ENCODE assay signal across 12 cellular contexts in genomic region chr11:1072116-1072820, GRCh38. TPM values are rescaled to one million over a fixed set of nuclear protein-coding genes. Genes with fewer than 3 reads are reported as not detected.
A peak's percentile ranks its signal among the peaks of the same experiment; 100 is the strongest.
DNase-seq lines count a peak whose midpoint lies in the region; ATAC-seq, FAIRE-seq and TF ChIP-seq lines count a peak whose summit lies in the region.
"Had no signal": no experiment of that assay in that cellular context is flagged by ENCODE, and none has a peak within 500 bp of the region (broad histone marks: within the 10 kb centered on the region; RNA-seq: fewer than 3 reads in every experiment).

No MANE protein-coding gene starts in this region.

- peaks cover 24% of the 10 kb centered on the region for H3K4me1 Mint-ChIP-seq in nephron progenitor cell

- H3K4me1 ChIP-seq in HepG2 (ENCODE audit: insufficient read depth, low read length): peaks cover 35% of the 10 kb centered on the region

- POLR2A ChIA-PET in HepG2 (lab: Yijun Ruan, JAX): no interaction called here

- no peaks in the 10 kb centered on the region for H3K9me3 Mint-ChIP-seq in nephron progenitor cell
- H3K9me3 Mint-ChIP-seq: CD8-positive, alpha-beta T cell had no signal

- CTCF ChIA-PET in HepG2 (lab: Yijun Ruan, JAX; ENCODE audit: low intra/inter-chr PET ratio, low total read pairs): no interaction called here

- no TSS peak for BruUV-seq in HepG2 (replicated peaks; lab: Mats Ljungman, UMichigan)

- TF ChIP-seq RAD21 in HepG2 (CRISPR knock-in tag; IDR thresholded peaks at IDR 0.05): no peak

- H3K27me3 Mint-ChIP-seq in nephron progenitor cell (ENCODE audit: low read depth, poor library complexity): peaks cover 24% of the 10 kb centered on the region

- FAIRE-seq in HepG2 (lab: Jason Lieb, UNC): no peak
- FAIRE-seq: small intestine had no signal

- in situ Hi-C loops in HepG2 (cut with HindIII; ENCODE audit: extremely low pct_ligation_motif_present, low pct_unique_long_range_greater_than_20kb): no loop called here

- H3K79me2 ChIP-seq in HepG2 (ENCODE audit: insufficient read depth, low read length): no peaks in the 10 kb centered on the region

- H3K27ac ChIP-seq in HepG2 (ENCODE audit: extremely low read length, insufficient read depth, low read length): no peak overlapping the region

- intact Hi-C loops in HepG2 (cut with micrococcal nuclease; ENCODE audit: unreplicated experiment): no loop called here

- H3K4me3 ChIP-seq in cardiac fibroblast (replicated peaks in 1 of 2; ENCODE audit: low read depth in 2 of 2, low read length in 2 of 2) (no peak overlapping the region), HepG2 (replicated peaks in 1 of 3; ENCODE audit: insufficient read depth in 1 of 3, low read depth in 2 of 3, low read length in 3 of 3) (no peak overlapping the region)
- H3K4me3 ChIP-seq: body of pancreas had no signal

- no peak for TF ChIP-seq CTCF in cardiac fibroblast (IDR thresholded peaks at IDR 0.05; ENCODE audit: low read depth, low read length)
- no peak for TF ChIP-seq CTCF in HepG2 (CRISPR knock-in tag; IDR thresholded peaks at IDR 0.05)
- TF ChIP-seq CTCF in nephron progenitor cell (IDR thresholded peaks at IDR 0.05): no peak

- no peak for ATAC-seq in HepG2
- no peak for ATAC-seq in GM18517 (IDR thresholded peaks at IDR 0.05; ENCODE audit: unreplicated experiment)
- ATAC-seq: CD8-positive, alpha-beta T cell had no signal

- no peak overlapping the region for H3K4me3 Mint-ChIP-seq in nephron progenitor cell
- H3K4me3 Mint-ChIP-seq: CD8-positive, alpha-beta T cell had no signal

- H3K36me3 Mint-ChIP-seq in nephron progenitor cell (ENCODE audit: low read depth): no peaks in the 10 kb centered on the region
- H3K36me3 Mint-ChIP-seq: CD8-positive, alpha-beta T cell had no signal

- H4K20me1 ChIP-seq in HepG2 (ENCODE audit: insufficient read depth, low read length): no peaks in the 10 kb centered on the region

- H3K4me2 ChIP-seq in HepG2 (ENCODE audit: low read depth, low read length): no peak overlapping the region

- H3K36me3 ChIP-seq in HepG2 (replicated peaks in 1 of 2; ENCODE audit: control insufficient read depth in 1 of 2, insufficient read depth in 2 of 2, low read length in 2 of 2): no peaks in the 10 kb centered on the region

- DNase-seq in COR-L47 (lab: John Stamatoyannopoulos, UW) (peak; percentile 41), LHCN-M2 (ENCODE audit: low read depth) (peak; percentile 7), cardiac fibroblast (ENCODE audit: low read depth in 2 of 2) (peak; percentile 75 to 79), HepG2 (ENCODE audit: low spot score) (no peak), NCI-H2227 treated with DMSO at 0.1 percent for 48 hours (lab: John Stamatoyannopoulos, UW) (no peak), RKO (ENCODE audit: low spot score) (no peak), nephron progenitor cell (no peak)
- DNase-seq: CD8-positive, alpha-beta T cell; NCI-H2171 treated with DMSO at 0.1 percent for 48 hours; small intestine had no signal

- H3K9me3 ChIP-seq in HepG2 (ENCODE audit: low read length): no peaks in the 10 kb centered on the region
- H3K9me3 ChIP-seq: body of pancreas had no signal

- H2AFZ ChIP-seq in HepG2 (ENCODE audit: low read length): no peak overlapping the region

- 2% methylated on average over 8 of the region's 18 CpGs for WGBS in HepG2 (ENCODE audit: low lambda C conversion rate)

- TF ChIP-seq POLR2A in HepG2 (IDR thresholded peaks at IDR 0.05; ENCODE audit: insufficient read depth in 1 of 2, low read depth in 2 of 2, low read length in 2 of 2): no peak

- H3K9ac ChIP-seq in HepG2 (ENCODE audit: insufficient read depth, low read depth, low read length): no peak overlapping the region

- H3K27me3 ChIP-seq in HepG2 (ENCODE audit: control insufficient read depth in 1 of 2, insufficient read depth in 2 of 2, low read length in 2 of 2): peaks cover 14 to 40% of the 10 kb centered on the region in 2 experiments; a peak in 4 of 5 replicates
- H3K27me3 ChIP-seq: body of pancreas had no signal

- no peak overlapping the region for H3K27ac Mint-ChIP-seq in nephron progenitor cell
- H3K27ac Mint-ChIP-seq: CD8-positive, alpha-beta T cell had no signal

- TF ChIP-seq EP300 in HepG2 (IDR thresholded peaks at IDR 0.05; ENCODE audit: low read depth in 2 of 2, low read length in 2 of 2): no peak
- no peak for TF ChIP-seq EP300 in HepG2 (CRISPR knock-in tag; IDR thresholded peaks at IDR 0.05; ENCODE audit: borderline replicate concordance)

TF ChIP-seq in HepG2, 621 proteins besides CTCF, POLR2A, EP300 and RAD21:
- TF ChIP-seq ATF7 (IDR thresholded peaks at IDR 0.05) (peak; percentile 16; the same call in 1 of the 2 replicates), ATF7 (CRISPR knock-in tag; IDR thresholded peaks at IDR 0.05) (no peak), CREB1 (IDR thresholded peaks at IDR 0.05) (peak; percentile 93), CREB1 (CRISPR knock-in tag; IDR thresholded peaks at IDR 0.05) (no peak), TGIF2 (CRISPR knock-in tag; IDR thresholded peaks at IDR 0.05) (no peak)
TF ChIP-seq in HepG2: peak in this region for 2.

RNA-seq across cellular contexts. Expression of gene MUC2, which starts 2.4 kb away (rescaled TPM):
- total RNA-seq in LHCN-M2 (2014; rRNA removed) (not detected in 2 replicates), HepG2 (2016; rRNA removed; fragmentation: Illumina TruSeq; extraction: Trizol) (not detected in 2 replicates)
- polyA plus RNA-seq in LHCN-M2 (2012): not detected
- not detected in 2 replicates for total RNA-seq in HepG2 (2016; cell fraction: cytosol; rRNA removed; fragmentation: Illumina TruSeq; extraction: Trizol; ENCODE audit: low read depth)
- total RNA-seq in HepG2 (2016; cell fraction: insoluble cytoplasmic fraction; rRNA removed; fragmentation: Illumina TruSeq; extraction: Trizol): not detected in 2 replicates
- total RNA-seq in HepG2 (2016; cell fraction: membrane; rRNA removed; fragmentation: Illumina TruSeq; extraction: Trizol): not detected in 2 replicates
- not detected in 2 replicates for total RNA-seq in HepG2 (2016; cell fraction: nucleus; rRNA removed; fragmentation: Illumina TruSeq; extraction: Trizol)
- under 0.01 TPM in 1 of 2 replicates, not detected in the other for polyA plus RNA-seq in HepG2 (2011; rRNA removed)
- not detected in 2 replicates for polyA plus RNA-seq in HepG2 (2011; cell fraction: cytosol; rRNA removed)
- polyA plus RNA-seq in HepG2 (2011; cell fraction: nucleus; rRNA removed): under 0.01 and 0.02 TPM in 2 replicates
- not detected in 2 replicates for polyA plus RNA-seq in HepG2 (2012)
- polyA plus RNA-seq in HepG2 (2016; cell fraction: cytosol; fragmentation: Illumina TruSeq; extraction: Trizol; ENCODE audit: low read depth): not detected in 2 replicates
- not detected in 2 replicates for polyA plus RNA-seq in HepG2 (2016; cell fraction: insoluble cytoplasmic fraction; fragmentation: Illumina TruSeq; extraction: Trizol; ENCODE audit: low read depth)
- not detected in 2 replicates for polyA plus RNA-seq in HepG2 (2016; cell fraction: membrane; fragmentation: Illumina TruSeq; extraction: Trizol; ENCODE audit: low read depth)
- not detected in 2 replicates for polyA plus RNA-seq in HepG2 (2016; cell fraction: nucleus; fragmentation: Illumina TruSeq; extraction: Trizol; ENCODE audit: insufficient read depth, low read depth)
- 0.22 TPM in 1 of 2 replicates, not detected in the other for polyA minus RNA-seq in HepG2 (2011; rRNA and poly(A)+ RNA removed; ENCODE audit: low replicate concordance)
- polyA minus RNA-seq in HepG2 (2011; cell fraction: cytosol; rRNA and poly(A)+ RNA removed): not detected in 2 replicates
- polyA minus RNA-seq in HepG2 (2011; cell fraction: nucleus; rRNA and poly(A)+ RNA removed): not detected in 2 replicates
- total RNA-seq: CD8-positive, alpha-beta T cell had no signal

RNA-seq across cellular contexts. Expression of gene MUC6, which starts 35.8 kb away (rescaled TPM):
- total RNA-seq in LHCN-M2 (2014; rRNA removed) (not detected in 2 replicates), HepG2 (2016; rRNA removed; fragmentation: Illumina TruSeq; extraction: Trizol) (not detected in 2 replicates)
- polyA plus RNA-seq in LHCN-M2 (2012): 0.05 TPM
- total RNA-seq in HepG2 (2016; cell fraction: cytosol; rRNA removed; fragmentation: Illumina TruSeq; extraction: Trizol; ENCODE audit: low read depth): not detected in 2 replicates
- not detected in 2 replicates for total RNA-seq in HepG2 (2016; cell fraction: insoluble cytoplasmic fraction; rRNA removed; fragmentation: Illumina TruSeq; extraction: Trizol)
- not detected in 2 replicates for total RNA-seq in HepG2 (2016; cell fraction: membrane; rRNA removed; fragmentation: Illumina TruSeq; extraction: Trizol)
- total RNA-seq in HepG2 (2016; cell fraction: nucleus; rRNA removed; fragmentation: Illumina TruSeq; extraction: Trizol): not detected in 2 replicates
- not detected in 2 replicates for polyA plus RNA-seq in HepG2 (2011; rRNA removed)
- polyA plus RNA-seq in HepG2 (2011; cell fraction: cytosol; rRNA removed): not detected in 2 replicates
- polyA plus RNA-seq in HepG2 (2011; cell fraction: nucleus; rRNA removed): not detected in 2 replicates
- polyA plus RNA-seq in HepG2 (2012): 0.03 and 0.08 TPM in 2 replicates
- polyA plus RNA-seq in HepG2 (2016; cell fraction: cytosol; fragmentation: Illumina TruSeq; extraction: Trizol; ENCODE audit: low read depth): not detected in 2 replicates
- not detected in 2 replicates for polyA plus RNA-seq in HepG2 (2016; cell fraction: insoluble cytoplasmic fraction; fragmentation: Illumina TruSeq; extraction: Trizol; ENCODE audit: low read depth)
- not detected in 2 replicates for polyA plus RNA-seq in HepG2 (2016; cell fraction: membrane; fragmentation: Illumina TruSeq; extraction: Trizol; ENCODE audit: low read depth)
- polyA plus RNA-seq in HepG2 (2016; cell fraction: nucleus; fragmentation: Illumina TruSeq; extraction: Trizol; ENCODE audit: insufficient read depth, low read depth): not detected in 2 replicates
- polyA minus RNA-seq in HepG2 (2011; rRNA and poly(A)+ RNA removed; ENCODE audit: low replicate concordance): not detected in 2 replicates
- not detected in 2 replicates for polyA minus RNA-seq in HepG2 (2011; cell fraction: cytosol; rRNA and poly(A)+ RNA removed)
- polyA minus RNA-seq in HepG2 (2011; cell fraction: nucleus; rRNA and poly(A)+ RNA removed): not detected in 2 replicates
- total RNA-seq: CD8-positive, alpha-beta T cell had no signal

Comparison
In these comparisons a context has a peak if more than half of its experiments do, and no peak if none do; other contexts are left out.
1. DNase-seq: peak in COR-L47 (single experiment), LHCN-M2 (single experiment) and cardiac fibroblast (2 of 2); none in HepG2 (single experiment), NCI-H2227 treated with DMSO at 0.1 percent for 48 hours (single experiment), RKO (single experiment) and nephron progenitor cell (single experiment).